In the genomic region with DNA sequence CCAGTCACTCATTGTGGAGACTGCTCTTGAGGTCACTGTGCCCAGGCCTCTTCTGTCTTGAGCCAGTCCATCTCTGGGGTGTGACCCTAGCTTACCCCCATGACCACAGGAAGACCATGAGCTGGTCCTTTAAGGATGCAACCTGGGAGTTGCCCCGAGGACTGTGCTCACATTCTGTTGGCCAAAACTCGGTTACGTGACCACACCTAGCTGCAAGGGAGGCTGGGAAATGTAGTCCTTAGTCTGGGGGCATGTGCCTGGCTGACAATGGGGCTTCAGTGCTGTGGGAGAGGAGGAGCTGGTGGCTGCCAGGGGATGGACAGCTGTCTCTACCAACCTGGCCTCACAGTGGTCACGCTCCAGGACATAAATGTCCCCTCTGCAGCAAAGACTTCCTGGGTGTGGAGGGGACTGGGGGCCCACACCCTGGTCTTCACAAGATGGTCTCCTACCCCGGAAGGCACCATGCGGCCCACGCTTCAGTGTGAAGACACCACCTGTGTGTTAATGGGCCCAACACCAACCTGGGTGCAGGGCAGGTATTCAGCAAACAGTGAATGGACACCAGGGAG, we compare ENCODE assay signal across 10 cellular contexts. TPM values are rescaled to one million over a fixed set of nuclear protein-coding genes. Genes with fewer than 3 reads are reported as not detected.
DNase-seq lines count a peak whose midpoint lies in the region; ATAC-seq and TF ChIP-seq lines count a peak whose summit lies in the region.
"Had no signal": no experiment of that assay in that cellular context is flagged by ENCODE, and none has a peak within 500 bp of the region (broad histone marks: within the 10 kb centered on the region; RNA-seq: fewer than 3 reads in every experiment).

No MANE protein-coding gene starts in this region.

- TF ChIP-seq POLR2A in transverse colon (IDR thresholded peaks at IDR 0.05): no peak

- H3F3A ChIP-seq in MM.1S (ENCODE audit: insufficient read depth, low read length): no peaks in the 10 kb centered on the region

- H3K27me3 ChIP-seq in MM.1S (replicated peaks; ENCODE audit: insufficient read depth, low read length): peaks cover 55% of the 10 kb centered on the region
- peaks cover 7% of the 10 kb centered on the region for H3K27me3 ChIP-seq in transverse colon

- H3K9ac ChIP-seq in MM.1S (ENCODE audit: low read length): no peak overlapping the region

- H2AFZ ChIP-seq in MM.1S (ENCODE audit: low read length): no peak overlapping the region

- no peaks in the 10 kb centered on the region for H4K20me1 ChIP-seq in MM.1S (ENCODE audit: insufficient read depth, low read length)

- H3K9me2 ChIP-seq in MM.1S (replicated peaks; ENCODE audit: insufficient read depth, low read length): no peaks in the 10 kb centered on the region

- H3K4me2 ChIP-seq in MM.1S (ENCODE audit: low read depth, low read length): no peak overlapping the region

- in situ Hi-C loops in transverse colon (cut with MboI; ENCODE audit: low pct_ligation_motif_present in 1 of 4, low pct_unique_long_range_greater_than_20kb in 1 of 4, low sequenced_read_pairs in 3 of 4): no loop called here

- intact Hi-C loops in activated T-helper 2 cell treated with anti-CD3 and anti-CD28 coated beads, Interferon-gamma antibody, Interleukin-2, Interleukin-4, amounts not matched to agents 10 μg/mL and 5 μg/mL and 100 μg/mL, durations not matched to agents 14 hours and 24 hours and 36 hours (cut with micrococcal nuclease): no loop called here
- intact Hi-C loops in transverse colon (cut with DNase I; ENCODE audit: low total_unique reads): no loop called here

- H3K4me1 ChIP-seq in MM.1S (ENCODE audit: low read length) (no peaks in the 10 kb centered on the region), transverse colon (no peaks in the 10 kb centered on the region)

- H3K79me2 ChIP-seq in MM.1S (ENCODE audit: low read length): no peaks in the 10 kb centered on the region

- no peak for TF ChIP-seq EP300 in transverse colon (IDR thresholded peaks at IDR 0.05; ENCODE audit: low read depth)

- H3K36me3 ChIP-seq in MM.1S (replicated peaks; ENCODE audit: insufficient read depth, low read length) (no peaks in the 10 kb centered on the region), transverse colon (no peaks in the 10 kb centered on the region)

- H3K9me3 ChIP-seq in MM.1S (replicated peaks; ENCODE audit: insufficient read depth, low read length) (no peaks in the 10 kb centered on the region), transverse colon (no peaks in the 10 kb centered on the region)

- H3K4me1 Mint-ChIP-seq in stimulated activated naive CD8-positive, alpha-beta T cell treated with anti-CD3 and anti-CD28 coated beads, Interleukin-15, amount 100 ng/mL, for 72 hours: peaks cover 11% of the 10 kb centered on the region
- no peaks in the 10 kb centered on the region for H3K4me1 Mint-ChIP-seq in activated T-helper 2 cell treated with anti-CD3 and anti-CD28 coated beads, Interferon-gamma antibody, Interleukin-2, Interleukin-4, amounts not matched to agents 10 μg/mL and 5 μg/mL and 100 μg/mL, durations not matched to agents 14 hours and 24 hours and 36 hours (ENCODE audit: low read depth)

- H3K27ac Mint-ChIP-seq in stimulated activated naive CD8-positive, alpha-beta T cell treated with anti-CD3 and anti-CD28 coated beads, Interleukin-15, amount 100 ng/mL, for 72 hours: no peak overlapping the region
- H3K27ac Mint-ChIP-seq in activated T-helper 2 cell treated with anti-CD3 and anti-CD28 coated beads, Interferon-gamma antibody, Interleukin-2, Interleukin-4, amounts not matched to agents 10 μg/mL and 5 μg/mL and 100 μg/mL, durations not matched to agents 14 hours and 24 hours and 36 hours: no peak overlapping the region

- H3K27me3 Mint-ChIP-seq in stimulated activated naive CD8-positive, alpha-beta T cell treated with anti-CD3 and anti-CD28 coated beads, Interleukin-15, amount 100 ng/mL, for 72 hours: peaks cover 30% of the 10 kb centered on the region
- no peaks in the 10 kb centered on the region for H3K27me3 Mint-ChIP-seq in activated T-helper 2 cell treated with anti-CD3 and anti-CD28 coated beads, Interferon-gamma antibody, Interleukin-2, Interleukin-4, amounts not matched to agents 10 μg/mL and 5 μg/mL and 100 μg/mL, durations not matched to agents 14 hours and 24 hours and 36 hours (ENCODE audit: low read depth)

- ATAC-seq in stimulated activated naive CD8-positive, alpha-beta T cell treated with anti-CD3 and anti-CD28 coated beads, Interleukin-15, Interleukin-2, amounts not matched to agents 100 U/mL and 50 U/mL, for 24 hours: peak; percentile 21
- no peak for ATAC-seq in stimulated activated naive CD8-positive, alpha-beta T cell treated with anti-CD3 and anti-CD28 coated beads, Interleukin-15, amount 100 ng/mL, for 72 hours
- ATAC-seq in GM19397 (IDR thresholded peaks at IDR 0.05; ENCODE audit: unreplicated experiment): no peak

- no peak for TF ChIP-seq CTCF in MM.1S (IDR thresholded peaks at IDR 0.05; ENCODE audit: low read length)
- no peak for TF ChIP-seq CTCF in transverse colon (IDR thresholded peaks at IDR 0.05)

- no peak overlapping the region for H3K4me3 ChIP-seq in MM.1S (ENCODE audit: low read length)
- H3K4me3 ChIP-seq in transverse colon: no peak overlapping the region

- peak; percentile 14 for DNase-seq in stimulated activated naive CD8-positive, alpha-beta T cell treated with anti-CD3 and anti-CD28 coated beads, Interleukin-15, Interleukin-2, amounts not matched to agents 100 U/mL and 50 U/mL, for 24 hours
- DNase-seq in stimulated activated naive CD8-positive, alpha-beta T cell treated with anti-CD3 and anti-CD28 coated beads, Interleukin-15, amount 100 ng/mL, for 72 hours: no peak
- DNase-seq in NCI-H69 (lab: John Stamatoyannopoulos, UW): peak; percentile 23
- DNase-seq in dermis blood vessel endothelial cell: peak; percentile 25
- no peak for DNase-seq in activated T-helper 2 cell treated with anti-CD3 and anti-CD28 coated beads, Interferon-gamma antibody, Interleukin-2, Interleukin-4, amounts not matched to agents 10 μg/mL and 5 μg/mL and 100 μg/mL, durations not matched to agents 14 hours and 24 hours and 36 hours (ENCODE audit: low spot score)
- DNase-seq in MM.1S: no peak
- DNase-seq in transverse colon: no peak
- DNase-seq: C1 segment of cervical spinal cord had no signal

- no peaks in the 10 kb centered on the region for H3K9me3 Mint-ChIP-seq in stimulated activated naive CD8-positive, alpha-beta T cell treated with anti-CD3 and anti-CD28 coated beads, Interleukin-15, amount 100 ng/mL, for 72 hours
- H3K9me3 Mint-ChIP-seq in activated T-helper 2 cell treated with anti-CD3 and anti-CD28 coated beads, Interferon-gamma antibody, Interleukin-2, Interleukin-4, amounts not matched to agents 10 μg/mL and 5 μg/mL and 100 μg/mL, durations not matched to agents 14 hours and 24 hours and 36 hours: no peaks in the 10 kb centered on the region

- H3K4me3 Mint-ChIP-seq in stimulated activated naive CD8-positive, alpha-beta T cell treated with anti-CD3 and anti-CD28 coated beads, Interleukin-15, amount 100 ng/mL, for 72 hours: no peak overlapping the region
- H3K4me3 Mint-ChIP-seq in activated T-helper 2 cell treated with anti-CD3 and anti-CD28 coated beads, Interferon-gamma antibody, Interleukin-2, Interleukin-4, amounts not matched to agents 10 μg/mL and 5 μg/mL and 100 μg/mL, durations not matched to agents 14 hours and 24 hours and 36 hours (ENCODE audit: low read depth): no peak overlapping the region

- H3K27ac ChIP-seq in MM.1S (ENCODE audit: low read length): no peak overlapping the region
- H3K27ac ChIP-seq in transverse colon: no peak overlapping the region

- 67% methylated on average over 7 of the region's 7 CpGs; no CpG with 5 or more reads in 1 of the 2 donors for WGBS in transverse colon (ENCODE audit: low coverage in 1 of 2), 2 donors

- H3K36me3 Mint-ChIP-seq in activated T-helper 2 cell treated with anti-CD3 and anti-CD28 coated beads, Interferon-gamma antibody, Interleukin-2, Interleukin-4, amounts not matched to agents 10 μg/mL and 5 μg/mL and 100 μg/mL, durations not matched to agents 14 hours and 24 hours and 36 hours (ENCODE audit: low read depth): no peaks in the 10 kb centered on the region

RNA-seq across cellular contexts. Expression of a gene that starts 55.4 kb away (rescaled TPM):
- 0.34 and 0.51 TPM in 2 replicates for total RNA-seq in dermis blood vessel endothelial cell
- total RNA-seq in activated T-helper 2 cell treated with anti-CD3 and anti-CD28 coated beads, Interferon-gamma antibody, Interleukin-2, Interleukin-4, amounts not matched to agents 10 μg/mL and 5 μg/mL and 100 μg/mL, durations not matched to agents 14 hours and 24 hours and 36 hours: 0.11 and 0.16 TPM in 2 replicates
- total RNA-seq in transverse colon: 1 to 10 TPM in 1 of 4 donors, under 1 TPM in 2, not detected in 1; 0.32 to 5.2 (median 0.41) TPM
- total RNA-seq: activated CD8-positive, alpha-beta memory T cell treated with anti-CD3 and anti-CD28 coated beads for 36 hours had no signal

Comparison
In these comparisons a context has a peak if more than half of its experiments do, and no peak if none do; other contexts are left out.
1. DNase-seq: peak in stimulated activated naive CD8-positive, alpha-beta T cell treated with anti-CD3 and anti-CD28 coated beads, Interleukin-15, Interleukin-2, amounts not matched to agents 100 U/mL and 50 U/mL, for 24 hours (single experiment), NCI-H69 (single experiment) and dermis blood vessel endothelial cell (single experiment); none in stimulated activated naive CD8-positive, alpha-beta T cell treated with anti-CD3 and anti-CD28 coated beads, Interleukin-15, amount 100 ng/mL, for 72 hours (0 of 2), activated T-helper 2 cell treated with anti-CD3 and anti-CD28 coated beads, Interferon-gamma antibody, Interleukin-2, Interleukin-4, amounts not matched to agents 10 μg/mL and 5 μg/mL and 100 μg/mL, durations not matched to agents 14 hours and 24 hours and 36 hours (single experiment), MM.1S (single experiment) and transverse colon (single experiment).